ENCODE assay signal across 22 cellular contexts in the genomic region with DNA sequence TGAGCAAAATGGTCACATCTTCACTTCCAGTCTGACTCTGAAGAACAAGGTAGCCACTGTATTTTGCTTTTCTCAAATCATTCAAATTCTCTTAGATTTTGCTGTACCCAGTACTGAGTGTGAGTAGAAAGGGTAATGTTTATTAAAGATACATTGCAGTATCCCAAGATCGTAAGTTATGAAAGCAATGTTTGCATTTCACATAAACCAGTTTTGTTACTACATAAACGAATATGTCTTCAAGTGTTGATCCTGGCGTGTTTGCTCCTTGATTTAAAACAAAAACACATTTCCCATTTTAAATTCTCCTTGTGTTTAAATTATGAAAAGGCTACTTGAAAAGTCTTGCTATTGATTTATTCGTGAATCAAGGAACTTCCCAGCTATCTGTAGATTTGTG. TPM values are rescaled to one million over a fixed set of nuclear protein-coding genes. Genes with fewer than 3 reads are reported as not detected.
A peak's percentile ranks its signal among the peaks of the same experiment; 100 is the strongest.
DNase-seq lines count a peak whose midpoint lies in the region; ATAC-seq and TF ChIP-seq lines count a peak whose summit lies in the region.
"Had no signal": no experiment of that assay in that cellular context is flagged by ENCODE, and none has a peak within 500 bp of the region (broad histone marks: within the 10 kb centered on the region; RNA-seq: fewer than 3 reads in every experiment).

No MANE protein-coding gene starts in this region.

- no peak for DNase-seq in activated T-cell treated with anti-CD3 and anti-CD28 coated beads, Interleukin-2, amount 50 U/mL, for 72 hours
- DNase-seq in activated T-cell treated with anti-CD3 and anti-CD28 coated beads, Interleukin-2, amount 50 U/mL, for 48 hours: no peak
- no peak for DNase-seq in CD4-positive, alpha-beta T cell
- DNase-seq in naive B cell: no peak
- no peak for DNase-seq in aorta
- DNase-seq in NCI-H2171 (lab: John Stamatoyannopoulos, UW): no peak
- DNase-seq in epidermal melanocyte (ENCODE audit: insufficient read length, low spot score): no peak
- DNase-seq: 8988T, Caco-2, DMS 273 treated with DMSO at 0.1 percent for 48 hours, DMS79 treated with DMSO at 0.1 percent for 48 hours, HCEC 1CT, NCI-H1105 treated with DMSO at 0.1 percent for 48 hours, NCI-H1694, NCI-H2081, NCI-H524 treated with DMSO at 0.1 percent for 48 hours, NCI-H82, SJCRH30 had no signal

- intact Hi-C loops in CD4-positive, alpha-beta T cell (cut with DNase I, micrococcal nuclease): no loop called here
- intact Hi-C loops in aorta (cut with DNase I): no loop called here

- 71 to 77% methylated on average over 4 of the region's 4 CpGs for WGBS in aorta, 2 donors

- peaks cover 0 to 1% of the 10 kb centered on the region in 2 donors for H3K4me1 ChIP-seq in aorta (ENCODE audit: control insufficient read depth in 1 of 2, insufficient read depth in 2 of 2, low read length in 2 of 2)
- H3K4me1 ChIP-seq: Caco-2, SJCRH30 had no signal

- H3K4me3 Mint-ChIP-seq in activated T-cell treated with anti-CD3 and anti-CD28 coated beads, Interleukin-2, amount 50 U/mL, for 72 hours: peak overlapping the region; percentile 67 to 68
- no peak overlapping the region for H3K4me3 Mint-ChIP-seq in CD4-positive, alpha-beta T cell
- peak overlapping the region; percentile 61 for H3K4me3 Mint-ChIP-seq in activated T-helper 17 cell treated with anti-CD3 and anti-CD28 coated beads, Interleukin-2, amount 50 U/mL, for 72 hours
- H3K4me3 Mint-ChIP-seq in naive B cell: peak overlapping the region in 4 of 8 donors; percentile 38 to 64 (median 50)
- H3K4me3 Mint-ChIP-seq: GM23338 had no signal

- no peaks in the 10 kb centered on the region for H3K9me3 ChIP-seq in CD4-positive, alpha-beta T cell (ENCODE audit: control insufficient read depth, low read length)
- no peaks in the 10 kb centered on the region for H3K9me3 ChIP-seq in aorta (ENCODE audit: control insufficient read depth, low read length)
- H3K9me3 ChIP-seq: Caco-2, SJCRH30 had no signal

- no peaks in the 10 kb centered on the region for H3K9me3 Mint-ChIP-seq in activated T-cell treated with anti-CD3 and anti-CD28 coated beads, Interleukin-2, amount 50 U/mL, for 72 hours
- H3K9me3 Mint-ChIP-seq in CD4-positive, alpha-beta T cell: no peaks in the 10 kb centered on the region
- H3K9me3 Mint-ChIP-seq in activated T-helper 17 cell treated with anti-CD3 and anti-CD28 coated beads, Interleukin-2, amount 50 U/mL, for 72 hours: no peaks in the 10 kb centered on the region
- H3K9me3 Mint-ChIP-seq in naive B cell: peaks cover 0 to 1% (median 0%) of the 10 kb centered on the region in 7 donors
- H3K9me3 Mint-ChIP-seq: GM23338 had no signal

- no peak overlapping the region for H3K4me3 ChIP-seq in aorta (ENCODE audit: low read length in 2 of 2)
- H3K4me3 ChIP-seq: GM23338, SJCRH30 had no signal

- no peaks in the 10 kb centered on the region for H3K36me3 ChIP-seq in aorta (ENCODE audit: control insufficient read depth in 1 of 2, insufficient read depth in 2 of 2, low read length in 1 of 2)
- H3K36me3 ChIP-seq: SJCRH30 had no signal

- no peak for TF ChIP-seq CTCF in CD4-positive, alpha-beta T cell (IDR thresholded peaks at IDR 0.05)

- H3K27me3 Mint-ChIP-seq in activated T-cell treated with anti-CD3 and anti-CD28 coated beads, Interleukin-2, amount 50 U/mL, for 72 hours (ENCODE audit: low read depth): no peaks in the 10 kb centered on the region
- no peaks in the 10 kb centered on the region for H3K27me3 Mint-ChIP-seq in CD4-positive, alpha-beta T cell
- no peaks in the 10 kb centered on the region for H3K27me3 Mint-ChIP-seq in activated T-helper 17 cell treated with anti-CD3 and anti-CD28 coated beads, Interleukin-2, amount 50 U/mL, for 72 hours
- no peaks in the 10 kb centered on the region for H3K27me3 Mint-ChIP-seq in naive B cell

- POLR2A ChIA-PET in CD4-positive, alpha-beta T cell (lab: Charles Lee): interaction anchor here (0.7 kb wide), 1 partner anchor 155 kb away, joined by 5 read pairs; no protein-coding TSS in a partner anchor

- ATAC-seq in activated T-cell treated with anti-CD3 and anti-CD28 coated beads, Interleukin-2, amount 50 U/mL, for 72 hours (replicated peaks in 1 of 2): no peak
- no peak for ATAC-seq in CD4-positive, alpha-beta T cell (ENCODE audit: poor library complexity)
- ATAC-seq in activated T-helper 17 cell treated with anti-CD3 and anti-CD28 coated beads, Interleukin-2, amount 50 U/mL, for 72 hours (replicated peaks): no peak
- no peak for ATAC-seq in naive B cell (ENCODE audit: low read depth in 2 of 2)
- no peak for ATAC-seq in aorta (ENCODE audit: low FRiP score)
- ATAC-seq: Panc1 had no signal

- H3K36me3 Mint-ChIP-seq in activated T-cell treated with anti-CD3 and anti-CD28 coated beads, Interleukin-2, amount 50 U/mL, for 72 hours (ENCODE audit: insufficient read depth in 2 of 2): peaks cover 0 to 2% of the 10 kb centered on the region in 2 donors
- H3K36me3 Mint-ChIP-seq in CD4-positive, alpha-beta T cell (ENCODE audit: low read depth): peaks cover 16% of the 10 kb centered on the region
- no peaks in the 10 kb centered on the region for H3K36me3 Mint-ChIP-seq in activated T-helper 17 cell treated with anti-CD3 and anti-CD28 coated beads, Interleukin-2, amount 50 U/mL, for 72 hours (ENCODE audit: low read depth)
- peaks cover 8 to 10% of the 10 kb centered on the region in 2 donors for H3K36me3 Mint-ChIP-seq in naive B cell

- CTCF ChIA-PET in CD4-positive, alpha-beta T cell (lab: Charles Lee): no interaction called here

- H3K27me3 ChIP-seq in CD4-positive, alpha-beta T cell (ENCODE audit: control insufficient read depth, insufficient read depth, low read length): no peaks in the 10 kb centered on the region
- H3K27me3 ChIP-seq in aorta (ENCODE audit: control insufficient read depth in 1 of 2, insufficient read depth in 2 of 2, low read length in 1 of 2): no peaks in the 10 kb centered on the region
- H3K27me3 ChIP-seq: SJCRH30 had no signal

- no peak overlapping the region for H3K27ac ChIP-seq in CD4-positive, alpha-beta T cell (ENCODE audit: low read depth, low read length)
- no peak overlapping the region for H3K27ac ChIP-seq in aorta (ENCODE audit: low read depth in 1 of 2, low read length in 2 of 2)
- H3K27ac ChIP-seq: SJCRH30 had no signal

- peaks cover 31% of the 10 kb centered on the region for H3K4me1 Mint-ChIP-seq in activated T-cell treated with anti-CD3 and anti-CD28 coated beads, Interleukin-2, amount 50 U/mL, for 72 hours (ENCODE audit: low read depth)
- H3K4me1 Mint-ChIP-seq in CD4-positive, alpha-beta T cell (ENCODE audit: low read depth): peaks cover 44% of the 10 kb centered on the region
- peaks cover 23% of the 10 kb centered on the region for H3K4me1 Mint-ChIP-seq in activated T-helper 17 cell treated with anti-CD3 and anti-CD28 coated beads, Interleukin-2, amount 50 U/mL, for 72 hours
- peaks cover 57 to 69% (median 66%) of the 10 kb centered on the region in 3 donors for H3K4me1 Mint-ChIP-seq in naive B cell

- no peak overlapping the region for H3K27ac Mint-ChIP-seq in activated T-cell treated with anti-CD3 and anti-CD28 coated beads, Interleukin-2, amount 50 U/mL, for 72 hours
- peak overlapping the region; percentile 19 for H3K27ac Mint-ChIP-seq in CD4-positive, alpha-beta T cell
- peak overlapping the region; percentile 67 for H3K27ac Mint-ChIP-seq in activated T-helper 17 cell treated with anti-CD3 and anti-CD28 coated beads, Interleukin-2, amount 50 U/mL, for 72 hours
- peak overlapping the region in 4 of 6 donors; percentile 43 to 94 (median 84) for H3K27ac Mint-ChIP-seq in naive B cell
- H3K27ac Mint-ChIP-seq: IgD-negative memory B cell had no signal

RNA-seq across cellular contexts. Expression of gene SNX30, which starts 22.0 kb away (rescaled TPM):
- 1 to 10 TPM; 5.1 to 5.4 TPM for total RNA-seq in activated T-cell treated with anti-CD3 and anti-CD28 coated beads, Interleukin-2, amount 50 U/mL, for 72 hours
- 1 to 10 TPM; 5.2 to 5.8 TPM for total RNA-seq in CD4-positive, alpha-beta T cell
- total RNA-seq in activated T-helper 17 cell treated with anti-CD3 and anti-CD28 coated beads, Interleukin-2, amount 50 U/mL, for 72 hours: 1 to 10 TPM; 3.5 to 7.2 TPM
- polyA plus RNA-seq in naive B cell (ENCODE audit: low read depth in 6 of 6) (1 to 10 TPM; 1.6 to 5.3 (median 4.5) TPM), aorta (1 to 10 TPM; 2.8 to 4.4 TPM)
- total RNA-seq in aorta: 10 to 100 TPM in 1 of 2 donors, 1 to 10 TPM in 1; 9.1 to 11.3 TPM

RNA-seq across cellular contexts. Expression of gene INIP, which starts 54.6 kb away (rescaled TPM):
- total RNA-seq in activated T-cell treated with anti-CD3 and anti-CD28 coated beads, Interleukin-2, amount 50 U/mL, for 72 hours: 10 to 100 TPM; 34.7 to 43.5 TPM
- 1 to 10 TPM; 7.8 to 9.1 TPM for total RNA-seq in CD4-positive, alpha-beta T cell
- total RNA-seq in activated T-helper 17 cell treated with anti-CD3 and anti-CD28 coated beads, Interleukin-2, amount 50 U/mL, for 72 hours: 10 to 100 TPM; 30.7 to 34.6 TPM
- polyA plus RNA-seq in naive B cell (ENCODE audit: low read depth in 6 of 6) (10 to 100 TPM; 25.0 to 44.8 (median 38.2) TPM), aorta (10 to 100 TPM in 1 of 2 donors, 1 to 10 TPM in 1; 6.4 to 11.5 TPM)
- total RNA-seq in aorta: 10 to 100 TPM; 14.1 to 19.9 TPM
